1 cellular context compared by ENCODE assay signal in the genomic region with DNA sequence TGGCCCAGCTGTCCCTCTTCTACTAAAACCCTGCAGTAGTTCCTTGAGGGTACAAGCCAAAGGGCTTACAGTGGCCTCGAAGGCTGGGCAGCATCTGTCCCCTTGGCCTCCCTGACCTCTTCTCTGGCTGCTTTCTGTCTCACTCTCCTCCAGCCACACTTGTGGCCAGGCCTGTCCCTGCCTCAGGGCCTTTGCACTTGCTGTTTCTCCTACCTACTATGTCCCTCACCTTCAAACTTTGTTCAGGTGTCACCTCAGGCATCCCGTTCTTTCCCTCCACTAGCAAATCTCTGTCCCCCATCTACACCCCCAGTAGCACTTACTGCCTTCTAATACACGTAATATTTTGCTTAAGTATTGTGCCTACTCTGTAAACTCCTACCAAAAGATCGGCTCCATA.
TF ChIP-seq lines count a peak whose summit lies in the region.

No MANE protein-coding gene starts in this region.

TF ChIP-seq in HepG2, 621 proteins besides CTCF, POLR2A, EP300 and RAD21:
- peak; percentile 96 for TF ChIP-seq ZMYM3 (CRISPR knock-in tag; IDR thresholded peaks at IDR 0.05)
- TF ChIP-seq GPN1 (CRISPR knock-in tag; IDR thresholded peaks at IDR 0.05; ENCODE audit: borderline replicate concordance), result no peak
- TF ChIP-seq ADNP (CRISPR knock-in tag; IDR thresholded peaks at IDR 0.05), result peak; percentile 84; the same call in 1 of the 2 replicates
- TF ChIP-seq ZKSCAN8 (CRISPR knock-in tag; IDR thresholded peaks at IDR 0.05; ENCODE audit: borderline replicate concordance), result no peak
- 0 out of 2 replicates have a peak, but pooled peaks have one; percentile 69 for TF ChIP-seq CHD4 (IDR thresholded peaks at IDR 0.05; ENCODE audit: borderline replicate concordance, low read length)
- TF ChIP-seq NFE2 (CRISPR knock-in tag; IDR thresholded peaks at IDR 0.05), result 0 out of 2 replicates have a peak, but pooled peaks have one; percentile 14
- no peak for TF ChIP-seq THAP9 (CRISPR knock-in tag; IDR thresholded peaks at IDR 0.05; ENCODE audit: borderline replicate concordance)
- no peak for TF ChIP-seq ZNF569 (CRISPR knock-in tag; IDR thresholded peaks at IDR 0.05; ENCODE audit: borderline replicate concordance)
- TF ChIP-seq, protein P1, sequence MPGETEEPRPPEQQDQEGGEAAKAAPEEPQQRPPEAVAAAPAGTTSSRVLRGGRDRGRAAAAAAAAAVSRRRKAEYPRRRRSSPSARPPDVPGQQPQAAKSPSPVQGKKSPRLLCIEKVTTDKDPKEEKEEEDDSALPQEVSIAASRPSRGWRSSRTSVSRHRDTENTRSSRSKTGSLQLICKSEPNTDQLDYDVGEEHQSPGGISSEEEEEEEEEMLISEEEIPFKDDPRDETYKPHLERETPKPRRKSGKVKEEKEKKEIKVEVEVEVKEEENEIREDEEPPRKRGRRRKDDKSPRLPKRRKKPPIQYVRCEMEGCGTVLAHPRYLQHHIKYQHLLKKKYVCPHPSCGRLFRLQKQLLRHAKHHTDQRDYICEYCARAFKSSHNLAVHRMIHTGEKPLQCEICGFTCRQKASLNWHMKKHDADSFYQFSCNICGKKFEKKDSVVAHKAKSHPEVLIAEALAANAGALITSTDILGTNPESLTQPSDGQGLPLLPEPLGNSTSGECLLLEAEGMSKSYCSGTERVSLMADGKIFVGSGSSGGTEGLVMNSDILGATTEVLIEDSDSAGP (CRISPR knock-in tag; IDR thresholded peaks at IDR 0.05; ENCODE audit: borderline replicate concordance), result 0 out of 2 replicates have a peak, but pooled peaks have one; percentile 14
- TF ChIP-seq ZNF18 (CRISPR knock-in tag; IDR thresholded peaks at IDR 0.05; ENCODE audit: insufficient replicate concordance), result peak; percentile 40
- no peak for TF ChIP-seq ZSCAN29 (CRISPR knock-in tag; conservative IDR thresholded peaks at IDR 0.05)
- TF ChIP-seq, protein P2, sequence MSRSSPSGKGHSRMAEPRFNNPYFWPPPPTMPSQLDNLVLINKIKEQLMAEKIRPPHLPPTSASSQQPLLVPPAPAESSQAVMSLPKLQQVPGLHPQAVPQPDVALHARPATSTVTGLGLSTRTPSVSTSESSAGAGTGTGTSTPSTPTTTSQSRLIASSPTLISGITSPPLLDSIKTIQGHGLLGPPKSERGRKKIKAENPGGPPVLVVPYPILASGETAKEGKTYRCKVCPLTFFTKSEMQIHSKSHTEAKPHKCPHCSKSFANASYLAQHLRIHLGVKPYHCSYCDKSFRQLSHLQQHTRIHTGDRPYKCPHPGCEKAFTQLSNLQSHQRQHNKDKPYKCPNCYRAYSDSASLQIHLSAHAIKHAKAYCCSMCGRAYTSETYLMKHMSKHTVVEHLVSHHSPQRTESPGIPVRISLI (CRISPR knock-in tag; IDR thresholded peaks at IDR 0.05; ENCODE audit: borderline replicate concordance), result no peak
- TF ChIP-seq IRF9 (CRISPR knock-in tag; IDR thresholded peaks at IDR 0.05; ENCODE audit: borderline replicate concordance), result 0 out of 2 replicates have a peak, but pooled peaks have one; percentile 31
- TF ChIP-seq CBX1 (IDR thresholded peaks at IDR 0.05; ENCODE audit: low read depth), result no peak
- TF ChIP-seq RARG (CRISPR knock-in tag; IDR thresholded peaks at IDR 0.05; ENCODE audit: low read depth), result no peak
- TF ChIP-seq GRHL1 (CRISPR knock-in tag; conservative IDR thresholded peaks at IDR 0.05), result no peak
- no peak for TF ChIP-seq KDM2A (CRISPR knock-in tag; IDR thresholded peaks at IDR 0.05; ENCODE audit: borderline replicate concordance, low read depth)
- TF ChIP-seq ZNF790 (CRISPR knock-in tag; IDR thresholded peaks at IDR 0.05; ENCODE audit: borderline replicate concordance), result no peak
- no peak for TF ChIP-seq ZBTB2 (CRISPR knock-in tag; IDR thresholded peaks at IDR 0.05; ENCODE audit: low read depth)
- TF ChIP-seq, protein P3, sequence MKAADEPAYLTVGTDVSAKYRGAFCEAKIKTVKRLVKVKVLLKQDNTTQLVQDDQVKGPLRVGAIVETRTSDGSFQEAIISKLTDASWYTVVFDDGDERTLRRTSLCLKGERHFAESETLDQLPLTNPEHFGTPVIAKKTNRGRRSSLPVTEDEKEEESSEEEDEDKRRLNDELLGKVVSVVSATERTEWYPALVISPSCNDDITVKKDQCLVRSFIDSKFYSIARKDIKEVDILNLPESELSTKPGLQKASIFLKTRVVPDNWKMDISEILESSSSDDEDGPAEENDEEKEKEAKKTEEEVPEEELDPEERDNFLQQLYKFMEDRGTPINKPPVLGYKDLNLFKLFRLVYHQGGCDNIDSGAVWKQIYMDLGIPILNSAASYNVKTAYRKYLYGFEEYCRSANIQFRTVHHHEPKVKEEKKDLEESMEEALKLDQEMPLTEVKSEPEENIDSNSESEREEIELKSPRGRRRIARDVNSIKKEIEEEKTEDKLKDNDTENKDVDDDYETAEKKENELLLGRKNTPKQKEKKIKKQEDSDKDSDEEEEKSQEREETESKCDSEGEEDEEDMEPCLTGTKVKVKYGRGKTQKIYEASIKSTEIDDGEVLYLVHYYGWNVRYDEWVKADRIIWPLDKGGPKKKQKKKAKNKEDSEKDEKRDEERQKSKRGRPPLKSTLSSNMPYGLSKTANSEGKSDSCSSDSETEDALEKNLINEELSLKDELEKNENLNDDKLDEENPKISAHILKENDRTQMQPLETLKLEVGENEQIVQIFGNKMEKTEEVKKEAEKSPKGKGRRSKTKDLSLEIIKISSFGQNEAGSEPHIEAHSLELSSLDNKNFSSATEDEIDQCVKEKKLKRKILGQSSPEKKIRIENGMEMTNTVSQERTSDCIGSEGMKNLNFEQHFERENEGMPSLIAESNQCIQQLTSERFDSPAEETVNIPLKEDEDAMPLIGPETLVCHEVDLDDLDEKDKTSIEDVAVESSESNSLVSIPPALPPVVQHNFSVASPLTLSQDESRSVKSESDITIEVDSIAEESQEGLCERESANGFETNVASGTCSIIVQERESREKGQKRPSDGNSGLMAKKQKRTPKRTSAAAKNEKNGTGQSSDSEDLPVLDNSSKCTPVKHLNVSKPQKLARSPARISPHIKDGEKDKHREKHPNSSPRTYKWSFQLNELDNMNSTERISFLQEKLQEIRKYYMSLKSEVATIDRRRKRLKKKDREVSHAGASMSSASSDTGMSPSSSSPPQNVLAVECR (CRISPR knock-in tag; IDR thresholded peaks at IDR 0.05; ENCODE audit: borderline replicate concordance), result no peak
- no peak for TF ChIP-seq UBTF (CRISPR knock-in tag; IDR thresholded peaks at IDR 0.05)
- no peak for TF ChIP-seq ZNF576 (CRISPR knock-in tag; IDR thresholded peaks at IDR 0.05)
- no peak for TF ChIP-seq MATR3 (CRISPR knock-in tag; IDR thresholded peaks at IDR 0.05)
- TF ChIP-seq IKZF1 (IDR thresholded peaks at IDR 0.05), result no peak
- TF ChIP-seq, protein P4, sequence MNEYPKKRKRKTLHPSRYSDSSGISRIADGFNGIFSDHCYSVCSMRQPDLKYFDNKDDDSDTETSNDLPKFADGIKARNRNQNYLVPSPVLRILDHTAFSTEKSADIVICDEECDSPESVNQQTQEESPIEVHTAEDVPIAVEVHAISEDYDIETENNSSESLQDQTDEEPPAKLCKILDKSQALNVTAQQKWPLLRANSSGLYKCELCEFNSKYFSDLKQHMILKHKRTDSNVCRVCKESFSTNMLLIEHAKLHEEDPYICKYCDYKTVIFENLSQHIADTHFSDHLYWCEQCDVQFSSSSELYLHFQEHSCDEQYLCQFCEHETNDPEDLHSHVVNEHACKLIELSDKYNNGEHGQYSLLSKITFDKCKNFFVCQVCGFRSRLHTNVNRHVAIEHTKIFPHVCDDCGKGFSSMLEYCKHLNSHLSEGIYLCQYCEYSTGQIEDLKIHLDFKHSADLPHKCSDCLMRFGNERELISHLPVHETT (CRISPR knock-in tag; conservative IDR thresholded peaks at IDR 0.05), result no peak
- TF ChIP-seq ZBTB39 (CRISPR knock-in tag; IDR thresholded peaks at IDR 0.05), result no peak
